ENCODE assay signal across 14 cellular contexts in genomic region chr16:84141143-84141670, GRCh38. TPM values are rescaled to one million over a fixed set of nuclear protein-coding genes. Genes with fewer than 3 reads are reported as not detected.
DNase-seq lines count a peak whose midpoint lies in the region; ATAC-seq and TF ChIP-seq lines count a peak whose summit lies in the region.
"Had no signal": no experiment of that assay in that cellular context is flagged by ENCODE, and none has a peak within 500 bp of the region (broad histone marks: within the 10 kb centered on the region; RNA-seq: fewer than 3 reads in every experiment).

No MANE protein-coding gene starts in this region.

- ATAC-seq in activated CD8-positive, alpha-beta T cell treated with anti-CD3 and anti-CD28 coated beads for 36 hours = no peak
- ATAC-seq in GM19467 (IDR thresholded peaks at IDR 0.05; ENCODE audit: unreplicated experiment) (no peak), upper lobe of right lung (no peak)
- ATAC-seq: mucosa of descending colon had no signal

- H3K79me2 ChIP-seq in H9 (ENCODE audit: insufficient read depth, low read length) = peaks cover 8% of the 10 kb centered on the region; the same call in 1 of the 2 replicates

- no peak overlapping the region for H2BK120ac ChIP-seq in H9 (ENCODE audit: low read depth, low read length, poor library complexity, severe bottlenecking)

- no peak overlapping the region for H2BK5ac ChIP-seq in H9 (ENCODE audit: insufficient read length, low read length)

- no peak overlapping the region for H3K14ac ChIP-seq in H9 (ENCODE audit: insufficient read depth, low read length)

- H3K27me3 ChIP-seq in H9 (ENCODE audit: insufficient read depth, low read length) = no peaks in the 10 kb centered on the region
- no peaks in the 10 kb centered on the region for H3K27me3 ChIP-seq in upper lobe of right lung
- H3K27me3 ChIP-seq: Peyer's patch had no signal

- H4K8ac ChIP-seq in H9 (replicated peaks; ENCODE audit: insufficient read length, low read depth, low read length) = no peak overlapping the region

- no peak overlapping the region for H3K4me3 ChIP-seq in upper lobe of right lung
- H3K4me3 ChIP-seq: mucosa of descending colon, Peyer's patch had no signal

- H3K23ac ChIP-seq in H9 (ENCODE audit: insufficient read length, low read depth, low read length) = no peak overlapping the region

- peaks cover 4 to 18% (median 6%) of the 10 kb centered on the region in 3 experiments; a peak in 6 of 7 replicates for H3K36me3 Mint-ChIP-seq in H9 (ENCODE audit: insufficient read depth in 1 of 3, low read depth in 3 of 3)
- H3K36me3 Mint-ChIP-seq in activated CD8-positive, alpha-beta T cell treated with anti-CD3 and anti-CD28 coated beads for 36 hours (ENCODE audit: low read depth) = peaks cover 2% of the 10 kb centered on the region

- H2BK20ac ChIP-seq in H9 (ENCODE audit: low read depth, low read length, poor library complexity, severe bottlenecking) = no peak overlapping the region

- H2BK15ac ChIP-seq in H9 (ENCODE audit: low read depth, low read length) = no peak overlapping the region

- DNase-seq in DMS 273 (lab: John Stamatoyannopoulos, UW; ENCODE audit: unreplicated experiment) (peak; percentile 52), DMS 273 treated with DMSO at 0.1 percent for 48 hours (lab: John Stamatoyannopoulos, UW) (no peak), H9 (no peak), upper lobe of right lung (no peak)
- DNase-seq in activated CD8-positive, alpha-beta T cell treated with anti-CD3 and anti-CD28 coated beads for 36 hours = peak; percentile 48
- DNase-seq: activated naive CD8-positive, alpha-beta T cell treated with anti-CD3 and anti-CD28 coated beads, Interleukin-2, amount 10 ng/mL, durations not matched to agents 7 days and 5 days; effector memory CD4-positive, alpha-beta T cell; GF-D8; hypothalamus; mucosa of descending colon; Peyer's patch had no signal

- H3K4me1 ChIP-seq in H9 (ENCODE audit: insufficient read depth, low read length) = peaks cover 7% of the 10 kb centered on the region; the same call in 1 of the 2 replicates
- peaks cover 5% of the 10 kb centered on the region for H3K4me1 ChIP-seq in upper lobe of right lung

- peak overlapping the region in 2 of 3 experiments; percentile 76 to 86; a peak in 2 of 7 replicates for H3K27ac Mint-ChIP-seq in H9
- H3K27ac Mint-ChIP-seq in activated CD8-positive, alpha-beta T cell treated with anti-CD3 and anti-CD28 coated beads for 36 hours = no peak overlapping the region
- H3K27ac Mint-ChIP-seq: activated naive CD8-positive, alpha-beta T cell treated with anti-CD3 and anti-CD28 coated beads, Interleukin-2, amount 10 ng/mL, durations not matched to agents 7 days and 5 days had no signal

- no peaks in the 10 kb centered on the region for H3K36me3 ChIP-seq in upper lobe of right lung
- H3K36me3 ChIP-seq: Peyer's patch had no signal

- H3K27ac ChIP-seq in H9 (ENCODE audit: insufficient read length, low read depth, low read length) = no peak overlapping the region
- no peak overlapping the region for H3K27ac ChIP-seq in upper lobe of right lung
- H3K27ac ChIP-seq: 22Rv1, Peyer's patch had no signal

- H2AK5ac ChIP-seq in H9 (ENCODE audit: insufficient read length, low read length) = no peak overlapping the region

- no peak overlapping the region for H2AFZ ChIP-seq in H9 (ENCODE audit: low read length)

- H4K20me1 ChIP-seq in H9 (ENCODE audit: control insufficient read depth, insufficient read depth, insufficient read length) = no peaks in the 10 kb centered on the region

- peak overlapping the region in 1 of 2 experiments; percentile 33; a peak in 1 of 5 replicates for H3K4me3 Mint-ChIP-seq in H9
- H3K4me3 Mint-ChIP-seq in activated CD8-positive, alpha-beta T cell treated with anti-CD3 and anti-CD28 coated beads for 36 hours = no peak overlapping the region
- H3K4me3 Mint-ChIP-seq: activated naive CD8-positive, alpha-beta T cell treated with anti-CD3 and anti-CD28 coated beads, Interleukin-2, amount 10 ng/mL, durations not matched to agents 7 days and 5 days had no signal

- H3K9me3 Mint-ChIP-seq in H9 = peaks cover 0 to 9% of the 10 kb centered on the region in 2 experiments; a peak in 1 of 5 replicates
- H3K9me3 Mint-ChIP-seq in activated CD8-positive, alpha-beta T cell treated with anti-CD3 and anti-CD28 coated beads for 36 hours = no peaks in the 10 kb centered on the region
- H3K9me3 Mint-ChIP-seq: activated naive CD8-positive, alpha-beta T cell treated with anti-CD3 and anti-CD28 coated beads, Interleukin-2, amount 10 ng/mL, durations not matched to agents 7 days and 5 days had no signal

- TF ChIP-seq CTCF in H9 (conservative IDR thresholded peaks at IDR 0.05) (peak; percentile 60; the same call in 2 of the 3 replicates), upper lobe of right lung (IDR thresholded peaks at IDR 0.05) (no peak)
- TF ChIP-seq CTCF in activated CD8-positive, alpha-beta T cell treated with anti-CD3 and anti-CD28 coated beads for 36 hours (IDR thresholded peaks at IDR 0.05) = no peak

- no peak overlapping the region for H3K4ac ChIP-seq in H9 (ENCODE audit: low read depth, low read length)

- no peak overlapping the region for H3T11ph ChIP-seq in H9 (ENCODE audit: low read length)

- no peak overlapping the region for H4K5ac ChIP-seq in H9 (ENCODE audit: insufficient read length, low read depth, low read length)

- CTCF ChIA-PET in activated CD8-positive, alpha-beta T cell treated with anti-CD3 and anti-CD28 coated beads for 36 hours (lab: Charles Lee) = interaction anchor here (1.0 to 5.7 kb wide), 7 partner anchors 24 to 60 kb away, joined by 3 to 34 read pairs (median 11); partner anchors contain the start of genes MBTPS1 and TAF1C

- peaks cover 9% of the 10 kb centered on the region for H3K23me2 ChIP-seq in H9 (ENCODE audit: insufficient read length, low read depth, low read length, poor library complexity, severe bottlenecking)

- WGBS in H9 (ENCODE audit: extremely low coverage, insufficient read length, low lambda C conversion rate) = no CpG with 5 or more reads among the region's 13 CpGs

- POLR2A ChIA-PET in activated CD8-positive, alpha-beta T cell treated with anti-CD3 and anti-CD28 coated beads for 36 hours (lab: Charles Lee) = interaction anchor here (0.7 to 3.8 kb wide), 4 partner anchors 10 to 24 kb away, joined by 3 to 26 read pairs (median 4); partner anchors contain the start of gene MBTPS1

- H2BK12ac ChIP-seq in H9 (ENCODE audit: insufficient read length, low read depth, low read length) = no peak overlapping the region

- H3K56ac ChIP-seq in H9 (ENCODE audit: insufficient read length, low read depth, low read length) = no peak overlapping the region

- intact Hi-C loops in activated CD8-positive, alpha-beta T cell treated with anti-CD3 and anti-CD28 coated beads for 36 hours (cut with micrococcal nuclease) = loop anchor here (5.0 kb wide), 1 partner anchor 54 kb away; no protein-coding TSS in a partner anchor
- intact Hi-C loops in upper lobe of right lung (cut with DNase I) = no loop called here

- no peak overlapping the region for H3K18ac ChIP-seq in H9 (ENCODE audit: insufficient read length, low read depth, low read length)

- H3K27me3 Mint-ChIP-seq in H9 (ENCODE audit: low read depth) = peaks cover 10% of the 10 kb centered on the region
- no peaks in the 10 kb centered on the region for H3K27me3 Mint-ChIP-seq in activated CD8-positive, alpha-beta T cell treated with anti-CD3 and anti-CD28 coated beads for 36 hours
- H3K27me3 Mint-ChIP-seq: activated naive CD8-positive, alpha-beta T cell treated with anti-CD3 and anti-CD28 coated beads, Interleukin-2, amount 10 ng/mL, durations not matched to agents 7 days and 5 days had no signal

- H4K91ac ChIP-seq in H9 (ENCODE audit: insufficient read length, low read depth, low read length) = no peak overlapping the region

- H3K79me1 ChIP-seq in H9 (ENCODE audit: insufficient read depth, low read depth, low read length, poor library complexity, severe bottlenecking) = peaks cover 7% of the 10 kb centered on the region

- H3K4me2 ChIP-seq in H9 (ENCODE audit: insufficient read depth, insufficient read length, low read length) = no peak overlapping the region

- H3K9me3 ChIP-seq in H9 (ENCODE audit: control insufficient read depth, low read depth, low read length) (no peaks in the 10 kb centered on the region), upper lobe of right lung (no peaks in the 10 kb centered on the region)
- H3K9me3 ChIP-seq: mucosa of descending colon, Peyer's patch had no signal

- H3K4me1 Mint-ChIP-seq in H9 = peaks cover 45 to 52% of the 10 kb centered on the region in 2 experiments
- H3K4me1 Mint-ChIP-seq in activated CD8-positive, alpha-beta T cell treated with anti-CD3 and anti-CD28 coated beads for 36 hours (ENCODE audit: low read depth) = peaks cover 56% of the 10 kb centered on the region

- H3K9ac ChIP-seq in H9 (ENCODE audit: extremely low read depth, insufficient read length, low read length) = no peak overlapping the region

RNA-seq across cellular contexts. Expression of gene HSDL1, which starts 3.8 kb away (rescaled TPM):
- total RNA-seq in H9 (2021) (34.2 and 38.2 TPM in 2 replicates), upper lobe of right lung (31.0 TPM)
- 10 to 100 TPM; 11.1 to 11.8 TPM for total RNA-seq in activated CD8-positive, alpha-beta T cell treated with anti-CD3 and anti-CD28 coated beads for 36 hours

RNA-seq across cellular contexts. Expression of gene DNAAF1, which starts 3.9 kb away (rescaled TPM):
- 0.15 TPM in 1 of 2 replicates, not detected in the other for total RNA-seq in H9 (2021)
- total RNA-seq in activated CD8-positive, alpha-beta T cell treated with anti-CD3 and anti-CD28 coated beads for 36 hours = not detected
- total RNA-seq in upper lobe of right lung = 0.49 TPM
- total RNA-seq: activated naive CD8-positive, alpha-beta T cell treated with anti-CD3 and anti-CD28 coated beads, Interleukin-2, amount 10 ng/mL, durations not matched to agents 7 days and 5 days; Peyer's patch; skeletal muscle tissue had no signal

RNA-seq across cellular contexts. Expression of gene MBTPS1, which starts 24.5 kb away (rescaled TPM):
- total RNA-seq in H9 (2021) (46.8 and 48.7 TPM in 2 replicates), upper lobe of right lung (97.5 TPM)
- total RNA-seq in activated CD8-positive, alpha-beta T cell treated with anti-CD3 and anti-CD28 coated beads for 36 hours = 10 to 100 TPM; 31.5 to 31.7 TPM

RNA-seq across cellular contexts. Expression of gene TAF1C, which starts 45.6 kb away (rescaled TPM):
- 78.6 and 81.3 TPM in 2 replicates for total RNA-seq in H9 (2021)
- 10 to 100 TPM; 59.3 to 62.6 TPM for total RNA-seq in activated CD8-positive, alpha-beta T cell treated with anti-CD3 and anti-CD28 coated beads for 36 hours
- total RNA-seq in upper lobe of right lung = 80.2 TPM

RNA-seq across cellular contexts. Expression of gene ADAD2, which starts 49.8 kb away (rescaled TPM):
- total RNA-seq in H9 (2021) = 0.99 and 1.0 TPM in 2 replicates
- total RNA-seq in activated CD8-positive, alpha-beta T cell treated with anti-CD3 and anti-CD28 coated beads for 36 hours = under 1 TPM; 0.16 to 0.63 TPM
- total RNA-seq in upper lobe of right lung = 0.52 TPM
- total RNA-seq: activated naive CD8-positive, alpha-beta T cell treated with anti-CD3 and anti-CD28 coated beads, Interleukin-2, amount 10 ng/mL, durations not matched to agents 7 days and 5 days; skeletal muscle tissue had no signal

Comparison
In these comparisons a context has a peak if more than half of its experiments do, and no peak if none do; other contexts are left out.
1. DNase-seq: peak in DMS 273 (single experiment) and activated CD8-positive, alpha-beta T cell treated with anti-CD3 and anti-CD28 coated beads for 36 hours (single experiment); none in DMS 273 treated with DMSO at 0.1 percent for 48 hours (single experiment), H9 (single experiment) and upper lobe of right lung (single experiment).